24 cellular contexts compared by ENCODE assay signal in the genomic region with DNA sequence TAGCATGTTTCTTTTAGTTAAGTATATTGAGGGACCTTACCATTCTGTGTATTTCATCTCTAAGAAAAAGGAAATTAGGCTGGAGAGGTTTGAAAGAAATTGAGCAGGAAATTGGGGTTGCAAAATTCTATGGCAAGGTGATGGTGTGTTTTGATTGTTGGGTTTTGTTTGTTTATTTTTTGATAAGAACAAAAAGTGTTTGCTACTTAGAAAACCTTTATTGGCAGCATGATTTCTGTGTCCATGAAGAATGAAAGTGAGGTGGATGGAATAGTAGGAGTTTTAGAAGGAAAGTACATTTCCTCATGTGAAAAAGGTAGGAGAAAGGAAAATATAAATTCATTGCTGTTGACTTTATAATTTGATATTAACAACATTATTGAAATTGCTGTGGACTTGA.
"Had no signal": no experiment of that assay in that cellular context is flagged by ENCODE, and none has a peak within 500 bp of the region (broad histone marks: within the 10 kb centered on the region; RNA-seq: fewer than 3 reads in every experiment).

No MANE protein-coding gene starts in this region.

- H3K9me3 Mint-ChIP-seq: memory B cell; nephron; stimulated activated effector memory CD8-positive, alpha-beta T cell treated with anti-CD3 and anti-CD28 coated beads, Interleukin-12 subunit alpha, Interleukin-12 subunit beta, amount 100 ng/mL, for 72 hours had no signal

- ATAC-seq: left lobe of liver; naive thymus-derived CD4-positive, alpha-beta T cell; psoas muscle; right cardiac atrium had no signal

- H3K4me3 Mint-ChIP-seq: memory B cell; naive thymus-derived CD4-positive, alpha-beta T cell; nephron; stimulated activated effector memory CD8-positive, alpha-beta T cell treated with anti-CD3 and anti-CD28 coated beads, Interleukin-12 subunit alpha, Interleukin-12 subunit beta, amount 100 ng/mL, for 72 hours had no signal

- H3K4me3 ChIP-seq: coronary artery, esophagus squamous epithelium, lung, psoas muscle, sigmoid colon, thyroid gland, vagina had no signal

- H3K27ac ChIP-seq: coronary artery, sigmoid colon, thyroid gland, vagina had no signal

- DNase-seq: dermis blood vessel endothelial cell; effector memory CD4-positive, alpha-beta T cell; erythroblast; esophagus squamous epithelium; foreskin melanocyte; kidney; midbrain; naive thymus-derived CD4-positive, alpha-beta T cell; nucleus accumbens; psoas muscle; right cardiac atrium; sigmoid colon; stimulated activated CD4-positive, alpha-beta T cell treated with anti-CD3 and anti-CD28 coated beads, Interleukin-2, amount 100 ng/mL, for 24 hours; stimulated activated CD4-positive, alpha-beta T cell treated with anti-CD3 and anti-CD28 coated beads, Interleukin-4, amount 100 ng/mL, for 24 hours; stimulated activated naive CD8-positive, alpha-beta T cell treated with anti-CD3 and anti-CD28 coated beads, Interleukin-15, Interleukin-2, amounts not matched to agents 100 U/mL and 50 U/mL, for 24 hours; thyroid gland; trophoblast cell had no signal

- H3K36me3 ChIP-seq: sigmoid colon, thyroid gland, vagina had no signal

- H3K27me3 Mint-ChIP-seq: memory B cell; naive thymus-derived CD4-positive, alpha-beta T cell had no signal

- H3K9me3 ChIP-seq: esophagus squamous epithelium, psoas muscle, sigmoid colon, thyroid gland, vagina had no signal

- H3K27ac Mint-ChIP-seq: memory B cell; naive thymus-derived CD4-positive, alpha-beta T cell had no signal

- H3K27me3 ChIP-seq: esophagus squamous epithelium, sigmoid colon, thyroid gland, vagina had no signal

- H3K36me3 Mint-ChIP-seq: stimulated activated effector memory CD8-positive, alpha-beta T cell treated with anti-CD3 and anti-CD28 coated beads, Interleukin-12 subunit alpha, Interleukin-12 subunit beta, amount 100 ng/mL, for 72 hours had no signal
